27 cellular contexts compared by ENCODE assay signal in genomic region chr10:22501863-22502262, GRCh38.
"Had no signal": no experiment of that assay in that cellular context is flagged by ENCODE, and none has a peak within 500 bp of the region (broad histone marks: within the 10 kb centered on the region; RNA-seq: fewer than 3 reads in every experiment).

No MANE protein-coding gene starts in this region.

- H3K9ac ChIP-seq: neural progenitor cell had no signal

- H3K36me3 Mint-ChIP-seq: mesothelial cell of epicardium; neural progenitor cell; stimulated activated memory B cell treated with anti-CD40 and anti-IgM and Interleukin-4, amounts not matched to agents 10 μg/mL and 1 μg/mL and 100 μg/mL, for 72 hours had no signal

- DNase-seq: hippocampal formation; kidney; left ventricle myocardium inferior; mesendoderm; naive B cell; occipital lobe; right lobe of liver; stimulated activated CD4-positive, alpha-beta T cell treated with anti-CD3 and anti-CD28 coated beads, Interleukin-1b, Interleukin-23, amount 100 ng/mL, for 48 hours; stimulated activated CD4-positive, alpha-beta T cell treated with anti-CD3 and anti-CD28 coated beads, Interleukin-2, amount 100 ng/mL, for 48 hours; stimulated activated CD4-positive, alpha-beta T cell treated with anti-CD3 and anti-CD28 coated beads, Interleukin-4, amount 100 ng/mL, for 4 hours; stimulated activated CD8-positive, alpha-beta memory T cell treated with anti-CD3 and anti-CD28 coated beads, Interleukin-4, amount 100 ng/mL, for 48 hours; stimulated activated naive CD4-positive, alpha-beta T cell treated with Interleukin-2 at 50 U/mL for 16 hours; stimulated activated naive CD8-positive, alpha-beta T cell treated with anti-CD3 and anti-CD28 coated beads, Interleukin-15, amount 100 ng/mL, for 72 hours; tibial artery; trophoblast cell; upper lobe of right lung had no signal

- H3K4me2 ChIP-seq: neural progenitor cell, smooth muscle cell had no signal

- FAIRE-seq: kidney, urothelium cell line had no signal

- H3K9me3 Mint-ChIP-seq: mesothelial cell of epicardium; naive B cell; nephron; neural progenitor cell; stimulated activated memory B cell treated with anti-CD40 and anti-IgM and Interleukin-4, amounts not matched to agents 10 μg/mL and 1 μg/mL and 100 μg/mL, for 72 hours; stimulated activated naive CD8-positive, alpha-beta T cell treated with anti-CD3 and anti-CD28 coated beads, Interleukin-15, amount 100 ng/mL, for 72 hours had no signal

- H3K4me3 ChIP-seq: left ventricle myocardium inferior, lung, neural progenitor cell, right atrium auricular region, right lobe of liver, smooth muscle cell, thoracic aorta, tibial artery, upper lobe of right lung had no signal

- H3K4me1 ChIP-seq: right lobe of liver, upper lobe of right lung had no signal

- H3K27ac ChIP-seq: left ventricle myocardium inferior, neural progenitor cell, neutrophil, right atrium auricular region, right lobe of liver, thoracic aorta, tibial artery, upper lobe of right lung had no signal

- H3K9me3 ChIP-seq: left ventricle myocardium inferior, neutrophil, right atrium auricular region, right lobe of liver, thoracic aorta, tibial artery, upper lobe of right lung had no signal

- H3K4me3 Mint-ChIP-seq: mesothelial cell of epicardium; naive B cell; nephron; neural progenitor cell; stimulated activated memory B cell treated with anti-CD40 and anti-IgM and Interleukin-4, amounts not matched to agents 10 μg/mL and 1 μg/mL and 100 μg/mL, for 72 hours; stimulated activated naive CD8-positive, alpha-beta T cell treated with anti-CD3 and anti-CD28 coated beads, Interleukin-15, amount 100 ng/mL, for 72 hours had no signal

- H2AFZ ChIP-seq: neural progenitor cell had no signal

- H3K27ac Mint-ChIP-seq: mesothelial cell of epicardium; nephron; neural progenitor cell; progenitor cell of endocrine pancreas; stimulated activated memory B cell treated with anti-CD40 and anti-IgM and Interleukin-4, amounts not matched to agents 10 μg/mL and 1 μg/mL and 100 μg/mL, for 72 hours; stimulated activated naive CD8-positive, alpha-beta T cell treated with anti-CD3 and anti-CD28 coated beads, Interleukin-15, amount 100 ng/mL, for 72 hours had no signal

- H3K27me3 ChIP-seq: neural progenitor cell, right atrium auricular region, right lobe of liver had no signal

- ATAC-seq: right lobe of liver; stimulated activated memory B cell treated with anti-CD40 and anti-IgM and Interleukin-4, amounts not matched to agents 10 μg/mL and 1 μg/mL and 100 μg/mL, for 72 hours; stimulated activated naive CD8-positive, alpha-beta T cell treated with anti-CD3 and anti-CD28 coated beads, Interleukin-15, amount 100 ng/mL, for 72 hours; upper lobe of right lung had no signal

- H3K36me3 ChIP-seq: left ventricle myocardium inferior, neural progenitor cell, neutrophil, right atrium auricular region, right lobe of liver, thoracic aorta, tibial artery, upper lobe of right lung had no signal
